ENCODE assay signal across 9 cellular contexts in the genomic region with DNA sequence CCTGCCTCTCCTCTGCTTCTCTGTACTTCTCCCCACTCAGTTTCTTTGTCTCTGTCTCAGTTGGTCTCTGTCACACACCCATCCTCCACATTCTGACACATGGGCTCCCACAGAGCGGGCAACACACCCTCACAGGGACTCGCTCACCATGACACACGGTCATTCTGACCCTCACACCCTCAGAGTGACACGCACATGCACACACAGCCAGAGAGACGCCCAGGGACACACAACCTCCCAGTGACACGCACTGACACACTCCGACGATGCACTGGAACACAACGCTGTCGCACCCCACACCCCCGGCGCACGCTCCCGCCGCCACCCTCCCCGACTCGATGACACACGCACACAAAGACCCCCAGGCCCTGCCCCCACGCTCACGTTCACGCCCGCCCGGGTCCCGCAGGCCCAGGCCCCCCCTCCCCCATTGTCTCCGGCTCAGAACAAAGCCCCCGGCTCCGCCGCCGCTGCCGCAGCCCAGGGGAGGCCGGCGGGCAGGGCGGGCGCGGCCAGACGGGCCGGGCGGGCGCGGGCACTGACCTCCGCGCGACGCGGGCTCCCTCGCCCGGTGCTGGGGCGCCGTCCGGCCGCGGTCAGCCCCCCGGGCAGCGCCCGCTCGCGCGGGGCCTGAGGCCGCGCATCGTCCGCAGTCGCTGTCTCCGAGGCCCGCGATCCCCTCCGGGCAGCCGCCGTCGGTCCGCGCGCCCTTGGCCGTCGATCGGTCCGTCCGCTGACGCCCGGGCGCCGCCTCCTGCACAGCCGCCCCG. TPM values are rescaled to one million over a fixed set of nuclear protein-coding genes. Genes with fewer than 3 reads are reported as not detected.
DNase-seq lines count a peak whose midpoint lies in the region; ATAC-seq, FAIRE-seq and TF ChIP-seq lines count a peak whose summit lies in the region.
"Had no signal": no experiment of that assay in that cellular context is flagged by ENCODE, and none has a peak within 500 bp of the region (broad histone marks: within the 10 kb centered on the region; RNA-seq: fewer than 3 reads in every experiment).

No MANE protein-coding gene starts in this region.

- no peaks in the 10 kb centered on the region for H3K36me3 ChIP-seq in heart left ventricle
- no peaks in the 10 kb centered on the region for H3K36me3 ChIP-seq in sigmoid colon

- no peak for DNase-seq in GM12891 (ENCODE audit: insufficient read length, low spot score)
- no peak for DNase-seq in activated CD8-positive, alpha-beta memory T cell treated with anti-CD3 and anti-CD28 coated beads, Interleukin-2, amount 10 ng/mL, durations not matched to agents 7 days and 5 days
- peak in 4 of 5 donors; percentile 42 to 64 (median 50) for DNase-seq in heart left ventricle
- peak; percentile 74 for DNase-seq in sigmoid colon
- DNase-seq in KBM-7, result no peak
- no peak for DNase-seq in effector CD4-positive, alpha-beta T cell

- ATAC-seq in activated CD8-positive, alpha-beta memory T cell treated with anti-CD3 and anti-CD28 coated beads, Interleukin-2, amount 10 ng/mL, durations not matched to agents 7 days and 5 days, result peak; percentile 44
- ATAC-seq in heart left ventricle, result peak; percentile 30 to 58 (median 53)
- ATAC-seq in HG03571 (IDR thresholded peaks at IDR 0.05; ENCODE audit: unreplicated experiment), result no peak
- ATAC-seq in GM19463 (IDR thresholded peaks at IDR 0.05; ENCODE audit: unreplicated experiment), result no peak

- peaks cover 1% of the 10 kb centered on the region for H3K4me1 Mint-ChIP-seq in activated CD8-positive, alpha-beta memory T cell treated with anti-CD3 and anti-CD28 coated beads, Interleukin-2, amount 10 ng/mL, durations not matched to agents 7 days and 5 days

- no peak overlapping the region for H3K27ac Mint-ChIP-seq in activated CD8-positive, alpha-beta memory T cell treated with anti-CD3 and anti-CD28 coated beads, Interleukin-2, amount 10 ng/mL, durations not matched to agents 7 days and 5 days

- intact Hi-C loops in heart left ventricle (cut with DNase I), result loop anchor here in 1 of 10 donors (5.0 kb wide), 1 partner anchor 43 kb away; a partner anchor contains a TSS
- intact Hi-C loops in sigmoid colon (cut with DNase I), result loop anchor here (2.0 kb wide), 1 partner anchor 36 kb away; a partner anchor contains a TSS

- in situ Hi-C loops in KBM-7 (cut with MboI; ENCODE audit: low pct_unique_long_range_greater_than_20kb, low sequenced_read_pairs), result no loop called here

- H3K4me3 ChIP-seq in heart left ventricle, result peak overlapping the region; percentile 20 to 68 (median 55)
- peak overlapping the region; percentile 48 to 68 (median 64) for H3K4me3 ChIP-seq in sigmoid colon

- TF ChIP-seq CTCF in heart left ventricle (IDR thresholded peaks at IDR 0.05) (no peak), sigmoid colon (IDR thresholded peaks at IDR 0.05) (no peak)

- no peak overlapping the region for H3K4me3 Mint-ChIP-seq in activated CD8-positive, alpha-beta memory T cell treated with anti-CD3 and anti-CD28 coated beads, Interleukin-2, amount 10 ng/mL, durations not matched to agents 7 days and 5 days

- peaks cover 1% of the 10 kb centered on the region for H3K36me3 Mint-ChIP-seq in activated CD8-positive, alpha-beta memory T cell treated with anti-CD3 and anti-CD28 coated beads, Interleukin-2, amount 10 ng/mL, durations not matched to agents 7 days and 5 days

- TF ChIP-seq POLR2A in GM12891 (IDR thresholded peaks at IDR 0.05; ENCODE audit: low read depth, low read length) (no peak), heart left ventricle (IDR thresholded peaks at IDR 0.05) (no peak), sigmoid colon (IDR thresholded peaks at IDR 0.05) (no peak)

- H3K27ac ChIP-seq in heart left ventricle (peak overlapping the region; percentile 1 to 93 (median 81)), sigmoid colon (peak overlapping the region; percentile 72 to 91 (median 84))

- H3K4me1 ChIP-seq in heart left ventricle (peaks cover 0 to 51% (median 18%) of the 10 kb centered on the region in 12 donors), sigmoid colon (peaks cover 0 to 34% (median 24%) of the 10 kb centered on the region in 4 donors)

- H3K9me3 Mint-ChIP-seq in activated CD8-positive, alpha-beta memory T cell treated with anti-CD3 and anti-CD28 coated beads, Interleukin-2, amount 10 ng/mL, durations not matched to agents 7 days and 5 days (ENCODE audit: low read depth), result no peaks in the 10 kb centered on the region

- no peak for TF ChIP-seq EP300 in sigmoid colon (IDR thresholded peaks at IDR 0.05)

- FAIRE-seq in GM12891 (lab: Jason Lieb, UNC), result peak; percentile 80
- FAIRE-seq: endometrium had no signal

- peaks cover 16% of the 10 kb centered on the region for H3K27me3 Mint-ChIP-seq in activated CD8-positive, alpha-beta memory T cell treated with anti-CD3 and anti-CD28 coated beads, Interleukin-2, amount 10 ng/mL, durations not matched to agents 7 days and 5 days

- CTCF ChIA-PET in activated CD8-positive, alpha-beta memory T cell treated with anti-CD3 and anti-CD28 coated beads, Interleukin-2, amount 10 ng/mL, durations not matched to agents 7 days and 5 days (lab: Charles Lee), result no interaction called here

- H3K9me3 ChIP-seq in heart left ventricle, result no peaks in the 10 kb centered on the region
- H3K9me3 ChIP-seq in sigmoid colon, result no peaks in the 10 kb centered on the region

- H3K27me3 ChIP-seq in heart left ventricle, result peaks cover 0 to 8% (median 0%) of the 10 kb centered on the region in 9 donors
- no peaks in the 10 kb centered on the region for H3K27me3 ChIP-seq in sigmoid colon

- 1 to 16% (median 5%) methylated on average over 7 to 84 of the region's 84 CpGs for WGBS in heart left ventricle, 4 donors
- WGBS in sigmoid colon, 2 donors, result 4% methylated on average over 84 of the region's 84 CpGs

TF ChIP-seq in GM12891, 5 proteins besides CTCF, POLR2A, EP300 and RAD21:
- no peak for TF ChIP-seq PAX5 (IDR thresholded peaks at IDR 0.05; ENCODE audit: insufficient read depth, low read length, severe bottlenecking)
- no peak for TF ChIP-seq POLR2AphosphoS5 (IDR thresholded peaks at IDR 0.05; ENCODE audit: low read depth, low read length)
- TF ChIP-seq TAF1 (IDR thresholded peaks at IDR 0.05; ENCODE audit: low read depth, low read length), result no peak
- TF ChIP-seq SPI1 (IDR thresholded peaks at IDR 0.05; ENCODE audit: low read depth, low read length), result no peak
- TF ChIP-seq POU2F2 (IDR thresholded peaks at IDR 0.05; ENCODE audit: low read depth, low read length), result no peak

RNA-seq across cellular contexts. Expression of a gene that starts 0.4 kb away (rescaled TPM):
- 0.98 TPM for polyA plus RNA-seq in GM12891 (2012; ENCODE audit: low read depth, missing spikeins)
- total RNA-seq in activated CD8-positive, alpha-beta memory T cell treated with anti-CD3 and anti-CD28 coated beads, Interleukin-2, amount 10 ng/mL, durations not matched to agents 7 days and 5 days, result under 1 TPM; 0.14 to 0.32 TPM
- total RNA-seq in heart left ventricle, result 10 to 100 TPM in 6 of 9 donors, 1 to 10 TPM in 3; 5.5 to 19.6 (median 11.4) TPM
- 1 to 10 TPM; 3.6 to 6.6 TPM for polyA plus RNA-seq in heart left ventricle
- 10 to 100 TPM; 21.7 to 57.1 (median 32.2) TPM for total RNA-seq in sigmoid colon
- polyA plus RNA-seq in sigmoid colon, result 1 to 10 TPM in 1 of 3 donors, under 1 TPM in 2; under 0.01 to 6.3 (median 0.46) TPM

RNA-seq across cellular contexts. Expression of a gene that starts 27.9 kb away (rescaled TPM):
- 73.2 TPM for polyA plus RNA-seq in GM12891 (2012; ENCODE audit: low read depth, missing spikeins)
- total RNA-seq in activated CD8-positive, alpha-beta memory T cell treated with anti-CD3 and anti-CD28 coated beads, Interleukin-2, amount 10 ng/mL, durations not matched to agents 7 days and 5 days, result 10 to 100 TPM; 69.4 to 81.0 TPM
- total RNA-seq in heart left ventricle (10 to 100 TPM; 31.0 to 58.0 (median 47.7) TPM), sigmoid colon (10 to 100 TPM; 18.3 to 97.5 (median 20.1) TPM)
- polyA plus RNA-seq in heart left ventricle (10 to 100 TPM; 56.8 to 70.9 TPM), sigmoid colon (10 to 100 TPM; 23.4 to 51.1 (median 28.9) TPM)

RNA-seq across cellular contexts. Expression of a gene that starts 36.0 kb away (rescaled TPM):
- polyA plus RNA-seq in GM12891 (2012; ENCODE audit: low read depth, missing spikeins), result 49.7 TPM
- 10 to 100 TPM; 76.8 to 79.3 TPM for total RNA-seq in activated CD8-positive, alpha-beta memory T cell treated with anti-CD3 and anti-CD28 coated beads, Interleukin-2, amount 10 ng/mL, durations not matched to agents 7 days and 5 days
- total RNA-seq in heart left ventricle, result 100 to 1,000 TPM in 2 of 9 donors, 10 to 100 TPM in 7; 48.7 to 169 (median 81.2) TPM
- 10 to 100 TPM; 38.5 to 39.5 TPM for polyA plus RNA-seq in heart left ventricle
- 10 to 100 TPM; 39.8 to 58.8 (median 45.9) TPM for total RNA-seq in sigmoid colon
- 10 to 100 TPM; 13.2 to 60.3 (median 55.5) TPM for polyA plus RNA-seq in sigmoid colon

RNA-seq across cellular contexts. Expression of a gene that starts 43.2 kb away (rescaled TPM):
- polyA plus RNA-seq in GM12891 (2012; ENCODE audit: low read depth, missing spikeins), result 241 TPM
- total RNA-seq in activated CD8-positive, alpha-beta memory T cell treated with anti-CD3 and anti-CD28 coated beads, Interleukin-2, amount 10 ng/mL, durations not matched to agents 7 days and 5 days, result 100 to 1,000 TPM; 134 to 144 TPM
- 100 to 1,000 TPM in 4 of 9 donors, 10 to 100 TPM in 5; 42.3 to 153 (median 99.0) TPM for total RNA-seq in heart left ventricle
- polyA plus RNA-seq in heart left ventricle, result 100 to 1,000 TPM in 1 of 2 donors, 10 to 100 TPM in 1; 50.8 to 155 TPM
- total RNA-seq in sigmoid colon, result 10 to 100 TPM; 33.2 to 60.0 (median 49.0) TPM
- polyA plus RNA-seq in sigmoid colon, result 100 to 1,000 TPM in 2 of 3 donors, 10 to 100 TPM in 1; 67.6 to 148 (median 129) TPM

RNA-seq across cellular contexts. Expression of a gene that starts 51.6 kb away (rescaled TPM):
- 56.8 TPM for polyA plus RNA-seq in GM12891 (2012; ENCODE audit: low read depth, missing spikeins)
- total RNA-seq in activated CD8-positive, alpha-beta memory T cell treated with anti-CD3 and anti-CD28 coated beads, Interleukin-2, amount 10 ng/mL, durations not matched to agents 7 days and 5 days, result 100 to 1,000 TPM; 151 to 161 TPM
- total RNA-seq in heart left ventricle, result 100 to 1,000 TPM; 177 to 259 (median 222) TPM
- polyA plus RNA-seq in heart left ventricle, result 100 to 1,000 TPM; 220 to 288 TPM
- total RNA-seq in sigmoid colon, result 100 to 1,000 TPM; 450 to 607 (median 548) TPM
- 100 to 1,000 TPM in 2 of 3 donors, 10 to 100 TPM in 1; 93.7 to 117 (median 100) TPM for polyA plus RNA-seq in sigmoid colon

Comparison
In these comparisons a context has a peak if more than half of its experiments do, and no peak if none do; other contexts are left out.
1. DNase-seq: peak in heart left ventricle (4 of 5) and sigmoid colon (single experiment); none in GM12891 (single experiment), activated CD8-positive, alpha-beta memory T cell treated with anti-CD3 and anti-CD28 coated beads, Interleukin-2, amount 10 ng/mL, durations not matched to agents 7 days and 5 days (single experiment), KBM-7 (single experiment) and effector CD4-positive, alpha-beta T cell (single experiment).
2. ATAC-seq: peak in activated CD8-positive, alpha-beta memory T cell treated with anti-CD3 and anti-CD28 coated beads, Interleukin-2, amount 10 ng/mL, durations not matched to agents 7 days and 5 days (single experiment) and heart left ventricle (4 of 4); none in HG03571 (single experiment) and GM19463 (single experiment).
3. RNA of a gene that starts 0.4 kb away (total RNA-seq): 21.7 to 57.1 TPM in sigmoid colon and 5.5 to 19.6 TPM in heart left ventricle; 0.14 to 0.32 TPM in activated CD8-positive, alpha-beta memory T cell treated with anti-CD3 and anti-CD28 coated beads, Interleukin-2, amount 10 ng/mL, durations not matched to agents 7 days and 5 days; every median in the first group is over 4 times any median in the second.